9 cellular contexts compared by ENCODE assay signal in the genomic region with DNA sequence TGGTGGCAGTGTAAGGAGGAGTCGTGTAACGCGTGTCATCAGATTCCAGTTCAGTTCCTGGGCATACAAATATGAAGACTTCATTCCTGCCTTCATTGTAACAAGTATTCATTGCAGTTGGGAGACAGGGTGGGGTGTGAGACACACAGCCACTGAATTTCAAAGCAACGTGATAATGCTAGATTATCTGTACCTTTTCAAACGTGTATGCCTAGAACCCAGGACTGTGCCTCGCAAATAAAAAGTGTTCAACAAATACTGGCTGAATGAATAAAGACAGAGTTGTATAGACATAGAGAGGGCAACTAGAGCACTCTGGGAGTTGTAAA. TPM values are rescaled to one million over a fixed set of nuclear protein-coding genes. Genes with fewer than 3 reads are reported as not detected.
DNase-seq lines count a peak whose midpoint lies in the region; ATAC-seq and TF ChIP-seq lines count a peak whose summit lies in the region.
"Had no signal": no experiment of that assay in that cellular context is flagged by ENCODE, and none has a peak within 500 bp of the region (broad histone marks: within the 10 kb centered on the region; RNA-seq: fewer than 3 reads in every experiment).

No MANE protein-coding gene starts in this region.

- no peak overlapping the region for H2AFZ ChIP-seq in OCI-LY1 (ENCODE audit: low read length)

- H3K4me1 ChIP-seq in Caco-2 (peaks cover 11% of the 10 kb centered on the region), OCI-LY1 (ENCODE audit: insufficient read depth, low read length, severe bottlenecking) (peaks cover 68% of the 10 kb centered on the region), neutrophil (ENCODE audit: control insufficient read depth in 1 of 2, insufficient read depth in 1 of 2, low read depth in 1 of 2, low read length in 1 of 2) (peaks cover 83 to 88% of the 10 kb centered on the region in 2 experiments)

- peaks cover 5% of the 10 kb centered on the region; the same call in 1 of the 2 replicates for H3F3A ChIP-seq in OCI-LY1 (ENCODE audit: insufficient read depth, low read length)

- H3K36me3 Mint-ChIP-seq in Caco-2 (ENCODE audit: insufficient read depth, unreplicated experiment): peaks cover 34% of the 10 kb centered on the region
- H3K36me3 Mint-ChIP-seq in effector memory CD8-positive, alpha-beta T cell (ENCODE audit: insufficient read depth): peaks cover 30% of the 10 kb centered on the region

- no peaks in the 10 kb centered on the region; the same call in 1 of the 2 replicates for H4K20me1 ChIP-seq in OCI-LY1 (ENCODE audit: insufficient read depth, low read length)

- peak overlapping the region; percentile 91 for H3K4me2 ChIP-seq in OCI-LY1 (ENCODE audit: low read length)

- H3K27ac ChIP-seq in OCI-LY1 (ENCODE audit: low read depth, low read length, poor library complexity, severe bottlenecking): peak overlapping the region; percentile 61
- peak overlapping the region; percentile 92 for H3K27ac ChIP-seq in neutrophil

- intact Hi-C loops in Caco-2 (cut with micrococcal nuclease; ENCODE audit: unreplicated experiment): loop anchor here (2.0 kb wide), 2 partner anchors 19 to 37 kb away; partner anchors contain the start of genes C1orf116 and C4BPB

- peak overlapping the region; percentile 98 for H3K9ac ChIP-seq in OCI-LY1 (ENCODE audit: low read length)

- CTCF ChIA-PET in Caco-2 (lab: Charles Lee): no interaction called here

- DNase-seq in Caco-2 (no peak), superior temporal gyrus (ENCODE audit: extremely low spot score) (no peak), NCI-H510A (lab: John Stamatoyannopoulos, UW) (no peak)
- DNase-seq in effector memory CD8-positive, alpha-beta T cell: no peak

- peak overlapping the region; percentile 73 for H3K4me3 ChIP-seq in Caco-2 (ENCODE audit: low read depth, low read length)
- H3K4me3 ChIP-seq in OCI-LY1 (ENCODE audit: low read depth, low read length, poor library complexity, severe bottlenecking): peak overlapping the region; percentile 96
- peak overlapping the region; percentile 90 to 99 for H3K4me3 ChIP-seq in neutrophil (ENCODE audit: low read depth in 1 of 2, low read length in 1 of 2)

- BruUV-seq in Caco-2 (replicated peaks; lab: Mats Ljungman, UMichigan): no TSS peak

- POLR2A ChIA-PET in Caco-2 (lab: Charles Lee): no interaction called here

- no peaks in the 10 kb centered on the region for H3K27me3 Mint-ChIP-seq in Caco-2 (ENCODE audit: insufficient read depth, unreplicated experiment)
- peaks cover 0 to 7% of the 10 kb centered on the region in 2 donors for H3K27me3 Mint-ChIP-seq in effector memory CD8-positive, alpha-beta T cell

- H3K36me3 ChIP-seq in Caco-2 (ENCODE audit: control insufficient read depth, insufficient read depth, low read length) (0 out of 2 replicates have a peak, but pooled peaks cover 1% of the 10 kb centered on the region), OCI-LY1 (ENCODE audit: insufficient read depth, low read length) (peaks cover 31% of the 10 kb centered on the region), neutrophil (peaks cover 18% of the 10 kb centered on the region)

- H3K4me1 Mint-ChIP-seq in Caco-2 (ENCODE audit: low read depth, unreplicated experiment): peaks cover 15% of the 10 kb centered on the region
- peaks cover 27 to 39% of the 10 kb centered on the region in 2 donors for H3K4me1 Mint-ChIP-seq in effector memory CD8-positive, alpha-beta T cell (ENCODE audit: low read depth in 2 of 2)

- peak overlapping the region; percentile 97 for H3K27ac Mint-ChIP-seq in Caco-2 (ENCODE audit: unreplicated experiment)
- H3K27ac Mint-ChIP-seq in effector memory CD8-positive, alpha-beta T cell: peak overlapping the region; percentile 95 to 97

- no peaks in the 10 kb centered on the region for H3K27me3 ChIP-seq in Caco-2 (replicated peaks; ENCODE audit: control insufficient read depth, insufficient read depth, low read length)
- no peaks in the 10 kb centered on the region for H3K27me3 ChIP-seq in OCI-LY1 (ENCODE audit: insufficient read depth, low read length)
- no peaks in the 10 kb centered on the region for H3K27me3 ChIP-seq in neutrophil

- H3K9me3 Mint-ChIP-seq in Caco-2 (ENCODE audit: unreplicated experiment): no peaks in the 10 kb centered on the region
- no peaks in the 10 kb centered on the region for H3K9me3 Mint-ChIP-seq in effector memory CD8-positive, alpha-beta T cell

- no peak for ATAC-seq in effector memory CD8-positive, alpha-beta T cell (replicated peaks)
- ATAC-seq in HG02642 (IDR thresholded peaks at IDR 0.05; ENCODE audit: poor library complexity, unreplicated experiment): no peak
- ATAC-seq in GM18868 (IDR thresholded peaks at IDR 0.05; ENCODE audit: unreplicated experiment): no peak

- H3K9me3 ChIP-seq in Caco-2 (no peaks in the 10 kb centered on the region), OCI-LY1 (ENCODE audit: low read length) (no peaks in the 10 kb centered on the region), neutrophil (no peaks in the 10 kb centered on the region)

- peaks cover 34% of the 10 kb centered on the region for H3K79me2 ChIP-seq in OCI-LY1 (ENCODE audit: insufficient read depth, low read length)

- H3K4me3 Mint-ChIP-seq in Caco-2 (ENCODE audit: unreplicated experiment): peak overlapping the region; percentile 94
- peak overlapping the region; percentile 97 to 98 for H3K4me3 Mint-ChIP-seq in effector memory CD8-positive, alpha-beta T cell

- TF ChIP-seq CTCF in Caco-2 (IDR thresholded peaks at IDR 0.05; ENCODE audit: insufficient read depth in 1 of 2, low read depth in 1 of 2, low read length in 1 of 2, severe bottlenecking in 1 of 2, unreplicated experiment in 1 of 2) (no peak), OCI-LY1 (IDR thresholded peaks at IDR 0.05; ENCODE audit: low read length) (no peak), neutrophil (IDR thresholded peaks at IDR 0.05) (no peak)

- H3K9me2 ChIP-seq in OCI-LY1 (ENCODE audit: low read depth, low read length): no peaks in the 10 kb centered on the region

RNA-seq across cellular contexts. Expression of gene YOD1, which starts 0.6 kb away (rescaled TPM):
- total RNA-seq in Caco-2 (2022): 11.8 and 11.9 TPM in 2 replicates

RNA-seq across cellular contexts. Expression of gene PFKFB2, which starts 1.5 kb away (rescaled TPM):
- 36.4 and 38.9 TPM in 2 replicates for total RNA-seq in Caco-2 (2022)

RNA-seq across cellular contexts. Expression of gene C1orf116, which starts 19.0 kb away (rescaled TPM):
- total RNA-seq in Caco-2 (2022): 8.7 and 10.4 TPM in 2 replicates
- total RNA-seq: dermis microvascular lymphatic vessel endothelial cell had no signal

RNA-seq across cellular contexts. Expression of gene C4BPB, which starts 37.1 kb away (rescaled TPM):
- 93.0 and 99.8 TPM in 2 replicates for total RNA-seq in Caco-2 (2022)

RNA-seq across cellular contexts. Expression of gene C4BPA, which starts 52.5 kb away (rescaled TPM):
- 10.6 and 12.7 TPM in 2 replicates for total RNA-seq in Caco-2 (2022)
- total RNA-seq: dermis microvascular lymphatic vessel endothelial cell had no signal
